Comparison of ENCODE assay signal across 26 cellular contexts in the genomic region with DNA sequence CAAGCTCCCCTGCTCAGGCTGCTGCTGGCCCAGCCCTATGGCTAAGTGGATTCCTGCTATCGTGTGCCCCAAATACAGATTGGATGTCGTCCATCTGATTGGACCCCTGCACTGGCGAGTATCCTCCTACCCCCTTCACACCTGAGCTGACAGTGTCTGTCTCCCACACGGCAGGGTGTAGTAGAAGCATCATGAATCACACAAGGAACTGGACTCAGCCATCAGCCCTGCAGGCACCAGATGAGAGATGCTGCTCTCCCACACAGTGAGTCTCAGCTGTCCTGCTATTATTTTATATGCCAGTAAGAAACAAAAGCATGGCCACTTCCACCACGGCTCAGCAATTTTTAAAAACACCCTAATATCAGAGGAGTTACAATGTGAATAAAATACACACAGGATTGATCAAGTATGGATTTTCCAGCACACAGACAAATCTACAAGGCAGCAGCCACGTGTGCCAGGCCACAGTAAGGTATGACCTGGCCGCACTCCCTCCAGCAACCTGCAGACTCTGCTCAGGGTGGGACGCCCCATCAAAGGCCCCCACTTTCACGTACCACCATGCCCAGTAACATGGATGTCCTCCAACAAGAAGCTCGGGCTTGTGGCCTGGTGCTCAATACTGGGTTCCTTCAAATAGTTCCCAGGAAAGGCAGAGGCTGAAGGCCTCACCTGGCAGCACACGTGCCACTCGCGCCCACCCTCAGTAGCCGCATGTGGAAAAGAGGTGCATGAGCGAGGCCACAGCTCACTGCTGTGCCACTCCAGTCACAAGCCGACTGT. TPM values are rescaled to one million over a fixed set of nuclear protein-coding genes. Genes with fewer than 3 reads are reported as not detected.
DNase-seq lines count a peak whose midpoint lies in the region; ATAC-seq, FAIRE-seq and TF ChIP-seq lines count a peak whose summit lies in the region.
"Had no signal": no experiment of that assay in that cellular context is flagged by ENCODE, and none has a peak within 500 bp of the region (broad histone marks: within the 10 kb centered on the region; RNA-seq: fewer than 3 reads in every experiment).

No MANE protein-coding gene starts in this region.

- peak overlapping the region; percentile 47; the same call in 1 of the 2 replicates for H2AFZ ChIP-seq in Loucy (ENCODE audit: low read length)
- H2AFZ ChIP-seq: GM23338 had no signal

- TF ChIP-seq EP300 in sigmoid colon (IDR thresholded peaks at IDR 0.05), result no peak

- intact Hi-C loops in sigmoid colon (cut with DNase I), result no loop called here

- FAIRE-seq in bronchial epithelial cell (lab: Jason Lieb, UNC), result no peak
- FAIRE-seq: GM12878, RCC 7860 had no signal

- H3K9me3 ChIP-seq in Loucy (ENCODE audit: insufficient read depth, low read depth, low read length) (no peaks in the 10 kb centered on the region), sigmoid colon (no peaks in the 10 kb centered on the region)
- H3K9me3 ChIP-seq: Caco-2, HAP-1, SJCRH30 had no signal

- no peak for TF ChIP-seq POLR2A in sigmoid colon (IDR thresholded peaks at IDR 0.05)

- no peaks in the 10 kb centered on the region for H3K9me2 ChIP-seq in Loucy (replicated peaks; ENCODE audit: low read depth, low read length)

- H3K4me1 ChIP-seq in Loucy (ENCODE audit: insufficient read depth, low read length, poor library complexity, severe bottlenecking) (peaks cover 18% of the 10 kb centered on the region), sigmoid colon (no peaks in the 10 kb centered on the region)
- H3K4me1 ChIP-seq: Caco-2, HAP-1, SJCRH30 had no signal

- H3K4me3 ChIP-seq in Loucy (ENCODE audit: low read length, poor library complexity, severe bottlenecking) (peak overlapping the region; percentile 19), bronchial epithelial cell (ENCODE audit: low read depth, low read length) (no peak overlapping the region), sigmoid colon (no peak overlapping the region)
- H3K4me3 ChIP-seq: BLaER1, GM12878, GM23338, HAP-1, SJCRH30 had no signal

- 95 to 96% methylated on average over 16 of the region's 16 CpGs for WGBS in sigmoid colon, 2 donors

- H4K20me1 ChIP-seq in Loucy (ENCODE audit: insufficient read depth, low read length, poor library complexity, severe bottlenecking), result no peaks in the 10 kb centered on the region
- H4K20me1 ChIP-seq: BLaER1 had no signal

- no peak for ATAC-seq in HG03520 (IDR thresholded peaks at IDR 0.05; ENCODE audit: unreplicated experiment)
- ATAC-seq: GM23338 had no signal

- H3K36me3 ChIP-seq in Loucy (ENCODE audit: insufficient read depth, low read length), result no peaks in the 10 kb centered on the region
- H3K36me3 ChIP-seq in bronchial epithelial cell (ENCODE audit: control insufficient read depth, insufficient read depth, low read length), result peaks cover 9% of the 10 kb centered on the region
- H3K36me3 ChIP-seq in sigmoid colon, result peaks cover 0 to 3% (median 0%) of the 10 kb centered on the region in 4 donors

- H3K27me3 ChIP-seq in Loucy (ENCODE audit: insufficient read depth, low read length, poor library complexity, severe bottlenecking) (no peaks in the 10 kb centered on the region), bronchial epithelial cell (ENCODE audit: control insufficient read depth, insufficient read depth, low read length) (no peaks in the 10 kb centered on the region), sigmoid colon (no peaks in the 10 kb centered on the region)
- H3K27me3 ChIP-seq: BLaER1, SJCRH30 had no signal

- TF ChIP-seq CTCF in Loucy (conservative IDR thresholded peaks at IDR 0.05; ENCODE audit: low read length) (no peak), bronchial epithelial cell (IDR thresholded peaks at IDR 0.05; ENCODE audit: insufficient read depth, low read length, severe bottlenecking) (no peak), sigmoid colon (IDR thresholded peaks at IDR 0.05) (no peak)

- peak overlapping the region; percentile 61 for H3K4me2 ChIP-seq in Loucy (ENCODE audit: low read depth, low read length, poor library complexity, severe bottlenecking)
- H3K4me2 ChIP-seq: GM23338 had no signal

- no peaks in the 10 kb centered on the region for H3F3A ChIP-seq in Loucy (ENCODE audit: low read depth)

- no peak overlapping the region for H3K27ac ChIP-seq in sigmoid colon
- H3K27ac ChIP-seq: BLaER1, SJCRH30 had no signal

- peak overlapping the region; percentile 41 for H3K9ac ChIP-seq in Loucy (ENCODE audit: low read depth, low read length, poor library complexity, severe bottlenecking)
- H3K9ac ChIP-seq: BLaER1 had no signal

- DNase-seq in bronchial epithelial cell (ENCODE audit: low read depth), result peak; percentile 1
- DNase-seq in left kidney (ENCODE audit: low read depth, low spot score), result peak; percentile 64
- DNase-seq in sigmoid colon, result peak; percentile 26
- no peak for DNase-seq in middle frontal gyrus (ENCODE audit: extremely low spot score, low spot score)
- DNase-seq in cerebellar cortex (ENCODE audit: low spot score), result no peak
- DNase-seq: CD4-positive, alpha-beta T cell; DMS 273 treated with DMSO at 0.1 percent for 48 hours; DMS79 treated with DMSO at 0.1 percent for 48 hours; Karpas-422; NCI-H1694 treated with DMSO at 0.1 percent for 48 hours; NCI-H2081 treated with DMSO at 0.1 percent for 48 hours; NCI-H2171 treated with DMSO at 0.1 percent for 48 hours; NCI-H524 treated with DMSO at 0.1 percent for 48 hours; OCI-M1; SJCRH30 had no signal

- H3K79me2 ChIP-seq in Loucy (ENCODE audit: insufficient read depth, low read length), result no peaks in the 10 kb centered on the region

RNA-seq across cellular contexts. Expression of a gene that starts 16.4 kb away (rescaled TPM):
- total RNA-seq in bronchial epithelial cell (62.3 and 71.6 TPM in 2 replicates), sigmoid colon (10 to 100 TPM; 28.2 to 45.3 (median 33.4) TPM)
- polyA plus RNA-seq in sigmoid colon, result 100 to 1,000 TPM in 2 of 3 donors, 10 to 100 TPM in 1; 72.1 to 146 (median 119) TPM

RNA-seq across cellular contexts. Expression of a gene that starts 44.9 kb away (rescaled TPM):
- not detected in 2 replicates for total RNA-seq in bronchial epithelial cell
- not detected for total RNA-seq in sigmoid colon
- polyA plus RNA-seq in sigmoid colon, result not detected
- total RNA-seq: A673; Caco-2; CD4-positive, alpha-beta T cell; GM12878; GM23338; MCF 10A; SJCRH30 had no signal
- polyA plus RNA-seq: GM12878, GM23338, IgD-negative memory B cell had no signal

RNA-seq across cellular contexts. Expression of a gene that starts 50.5 kb away (rescaled TPM):
- 6.9 and 12.9 TPM in 2 replicates for total RNA-seq in bronchial epithelial cell
- total RNA-seq in sigmoid colon, result 10 to 100 TPM; 12.9 to 15.5 (median 14.0) TPM
- 10 to 100 TPM in 1 of 3 donors, 1 to 10 TPM in 2; 7.2 to 12.9 (median 7.4) TPM for polyA plus RNA-seq in sigmoid colon

Comparison
In these comparisons a context has a peak if more than half of its experiments do, and no peak if none do; other contexts are left out.
1. DNase-seq: peak in bronchial epithelial cell (single experiment), left kidney (single experiment) and sigmoid colon (single experiment); none in middle frontal gyrus (single experiment) and cerebellar cortex (single experiment).